1 cellular context compared by ENCODE assay signal in genomic region chr2:189628817-189629552, GRCh38.
TF ChIP-seq lines count a peak whose summit lies in the region.

No MANE protein-coding gene starts in this region.

TF ChIP-seq in HEK293, 187 proteins besides CTCF, POLR2A, EP300 and RAD21:
- 0 out of 2 replicates have a peak, but pooled peaks have one; percentile 12 for TF ChIP-seq PRDM10 (tag by site-specific recombination; IDR thresholded peaks at IDR 0.05)
- TF ChIP-seq GFI1B (tag by site-specific recombination; IDR thresholded peaks at IDR 0.05), result no peak
